In the genomic region with DNA sequence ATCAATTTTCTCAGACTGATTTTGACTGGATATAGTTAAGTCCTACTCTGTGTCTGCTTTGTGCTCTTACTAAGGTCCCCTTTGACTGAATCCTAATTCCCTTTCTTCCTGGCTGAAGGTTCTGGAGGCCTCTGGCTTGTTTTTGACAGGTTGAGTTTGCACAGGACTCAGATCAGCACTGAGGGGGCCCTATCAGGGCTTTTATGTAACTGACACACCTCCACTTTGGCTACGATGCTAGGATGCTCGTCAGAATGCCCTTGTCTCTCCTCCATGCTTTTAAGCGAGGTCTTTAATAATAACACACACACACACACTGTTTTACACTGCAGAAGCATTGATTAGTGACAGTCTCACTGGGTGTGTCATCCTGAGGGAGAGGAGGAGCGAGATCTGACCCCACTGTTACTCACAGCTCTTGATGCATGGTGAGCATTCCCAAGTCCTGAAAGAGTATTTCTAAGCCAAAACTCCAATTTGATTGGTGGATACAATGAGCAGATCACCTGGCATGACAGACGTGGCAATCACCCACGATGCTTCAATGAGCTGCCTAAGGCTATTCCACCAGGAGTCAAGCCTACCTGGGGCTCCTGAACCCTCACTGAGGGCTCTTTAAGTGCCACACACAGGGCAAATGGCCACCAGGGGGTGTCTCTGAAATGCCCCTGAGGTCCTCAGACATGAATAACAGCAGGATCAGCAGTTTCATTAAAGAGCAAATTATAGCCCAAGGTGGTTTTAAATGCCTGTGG, we compare ENCODE assay signal across 8 cellular contexts.
A peak's percentile ranks its signal among the peaks of the same experiment; 100 is the strongest.
DNase-seq lines count a peak whose midpoint lies in the region; ATAC-seq, FAIRE-seq and TF ChIP-seq lines count a peak whose summit lies in the region.
"Had no signal": no experiment of that assay in that cellular context is flagged by ENCODE, and none has a peak within 500 bp of the region (broad histone marks: within the 10 kb centered on the region; RNA-seq: fewer than 3 reads in every experiment).

No MANE protein-coding gene starts in this region.

- TF ChIP-seq POLR2A in GM12892 (IDR thresholded peaks at IDR 0.05; ENCODE audit: low read depth, low read length) (no peak), K562 (conservative IDR thresholded peaks at IDR 0.05) (no peak)

- H2BK120ac ChIP-seq in trophoblast cell (ENCODE audit: insufficient read depth, low read length, poor library complexity): no peak overlapping the region

- no peaks in the 10 kb centered on the region for H3K79me1 ChIP-seq in trophoblast cell (ENCODE audit: low read length)

- H3K4me1 ChIP-seq in K562 (replicated peaks in 1 of 2; ENCODE audit: control insufficient read depth in 2 of 2, insufficient read depth in 2 of 2, low read length in 2 of 2): peaks cover 0 to 3% of the 10 kb centered on the region in 2 experiments; a peak in 2 of 5 replicates
- H3K4me1 ChIP-seq in trophoblast cell (ENCODE audit: control insufficient read depth in 1 of 2, insufficient read depth in 2 of 2, low read length in 2 of 2): peaks cover 4 to 8% of the 10 kb centered on the region in 2 experiments
- H3K4me1 ChIP-seq: SJSA1 had no signal

- no peak overlapping the region for H3K14ac ChIP-seq in trophoblast cell (ENCODE audit: low read length)

- no peak overlapping the region for H4K8ac ChIP-seq in trophoblast cell (ENCODE audit: low read depth, low read length)

- no peaks in the 10 kb centered on the region for H3K36me3 ChIP-seq in K562 (ENCODE audit: control insufficient read depth, insufficient read depth, low read length)
- H3K36me3 ChIP-seq in trophoblast cell (ENCODE audit: control insufficient read depth in 1 of 2, insufficient read depth in 2 of 2, low read length in 2 of 2): no peaks in the 10 kb centered on the region
- H3K36me3 ChIP-seq: SJSA1 had no signal

- FAIRE-seq in GM12892 (lab: Jason Lieb, UNC): peak; percentile 17
- FAIRE-seq in K562 (lab: Jason Lieb, UNC): peak; percentile 69

- peak; percentile 91 for ATAC-seq in K562
- no peak for ATAC-seq in GM18858 (IDR thresholded peaks at IDR 0.05; ENCODE audit: unreplicated experiment)
- ATAC-seq in HG03565 (IDR thresholded peaks at IDR 0.05; ENCODE audit: unreplicated experiment): no peak
- no peak for ATAC-seq in activated CD4-positive, CD25-positive, alpha-beta regulatory T cell treated with anti-CD3 and anti-CD28 coated beads, Interleukin-2, amount 50 U/mL, for 24 hours

- H3K4me2 ChIP-seq in K562 (ENCODE audit: insufficient read depth, low read length) (no peak overlapping the region), trophoblast cell (ENCODE audit: low read length) (no peak overlapping the region)

- intact Hi-C loops in K562 (cut with micrococcal nuclease): no loop called here

- no peak overlapping the region for H3K18ac ChIP-seq in trophoblast cell (ENCODE audit: low read length)

- in situ Hi-C loops in K562 (cut with MboI): no loop called here

- no peak overlapping the region for H2AFZ ChIP-seq in K562 (ENCODE audit: low read depth, low read length)
- no peak overlapping the region for H2AFZ ChIP-seq in trophoblast cell (ENCODE audit: insufficient read depth, low read length, poor library complexity)

- peak; percentile 44 to 57 (median 48); a peak in 4 of 6 replicates for TF ChIP-seq CTCF in K562 (IDR thresholded peaks at IDR 0.05 in 2 of 3, conservative IDR thresholded peaks at IDR 0.05 in 1 of 3; ENCODE audit: insufficient read depth in 2 of 3, low read depth in 1 of 3, low read length in 3 of 3)

- H4K91ac ChIP-seq in trophoblast cell (ENCODE audit: low read depth, low read length): no peak overlapping the region

- BruUV-seq in K562 (replicated peaks; lab: Mats Ljungman, UMichigan): no TSS peak

- CTCF ChIA-PET in K562 (lab: Yijun Ruan, JAX; ENCODE audit: low intra/inter-chr PET ratio): no interaction called here

- no peak overlapping the region for H2BK12ac ChIP-seq in trophoblast cell (ENCODE audit: low read length)

- H3K9me1 ChIP-seq in K562 (ENCODE audit: control insufficient read depth, insufficient read depth, low read length): no peaks in the 10 kb centered on the region

- no peak for TF ChIP-seq EP300 in K562 (IDR thresholded peaks at IDR 0.05; ENCODE audit: low read length)

- TF ChIP-seq RAD21 in K562 (CRISPR knock-in tag; conservative IDR thresholded peaks at IDR 0.05 in 1 of 2, IDR thresholded peaks at IDR 0.05 in 1 of 2): peak; percentile 20 to 53; a peak in 3 of 4 replicates

- H3K4me3 ChIP-seq in K562 (no peak overlapping the region), trophoblast cell (ENCODE audit: low read depth, low read length) (no peak overlapping the region)
- H3K4me3 ChIP-seq: SJSA1 had no signal

- POLR2A ChIA-PET in K562 (lab: Yijun Ruan, JAX): interaction anchor here (0.6 to 0.7 kb wide), 2 partner anchors 12 to 15 kb away, joined by 3 read pairs; no protein-coding TSS in a partner anchor

- H3K23ac ChIP-seq in trophoblast cell (ENCODE audit: low read length): no peak overlapping the region

- no peaks in the 10 kb centered on the region for H4K20me1 ChIP-seq in K562 (replicated peaks; ENCODE audit: control insufficient read depth, insufficient read depth, low read length)

- H4K12ac ChIP-seq in trophoblast cell (ENCODE audit: low read depth, low read length): no peak overlapping the region

- H3K27ac ChIP-seq in K562 (ENCODE audit: extremely low read depth, low read depth, low read length) (no peak overlapping the region), trophoblast cell (ENCODE audit: low read depth, low read length) (no peak overlapping the region)
- H3K27ac ChIP-seq: SJSA1 had no signal

- H3K9me3 ChIP-seq in K562 (replicated peaks; ENCODE audit: control insufficient read depth, insufficient read depth, low read depth, low read length) (no peaks in the 10 kb centered on the region), trophoblast cell (ENCODE audit: insufficient read depth, low read depth, low read length) (no peaks in the 10 kb centered on the region)
- H3K9me3 ChIP-seq: SJSA1 had no signal

- H3K79me2 ChIP-seq in K562 (ENCODE audit: control insufficient read depth, insufficient read depth, low read length) (no peaks in the 10 kb centered on the region), trophoblast cell (ENCODE audit: control insufficient read depth, insufficient read depth, low read length, poor library complexity) (no peaks in the 10 kb centered on the region)

- no peak overlapping the region for H3K4ac ChIP-seq in trophoblast cell (ENCODE audit: low read depth, low read length)

- H3K27me3 ChIP-seq in K562 (ENCODE audit: control insufficient read depth in 2 of 2, insufficient read depth in 2 of 2, low read length in 2 of 2): no peaks in the 10 kb centered on the region
- no peaks in the 10 kb centered on the region for H3K27me3 ChIP-seq in trophoblast cell (ENCODE audit: insufficient read depth, low read length)
- H3K27me3 ChIP-seq: SJSA1 had no signal

- no peak overlapping the region for H2AK5ac ChIP-seq in trophoblast cell (ENCODE audit: low read length)

- no peak overlapping the region for H2BK5ac ChIP-seq in trophoblast cell (ENCODE audit: low read depth, low read length, poor library complexity)

- DNase-seq in GM12892 (ENCODE audit: insufficient read length): no peak
- peak; percentile 76 for DNase-seq in NCI-H146 treated with DMSO at 0.1 percent for 48 hours (lab: John Stamatoyannopoulos, UW; ENCODE audit: unreplicated experiment)
- DNase-seq in K562 (ENCODE audit: extremely low read depth in 1 of 4, low spot score in 3 of 4): peak in 2 of 4 experiments; percentile 18 to 55
- peak; percentile 18 to 30 for DNase-seq in trophoblast cell

- H3K9ac ChIP-seq in K562 (ENCODE audit: insufficient read depth in 1 of 2, low read depth in 2 of 2, low read length in 2 of 2) (no peak overlapping the region), trophoblast cell (ENCODE audit: low read length) (no peak overlapping the region)

- 2% methylated on average over 6 of the region's 6 CpGs for WGBS in K562 (ENCODE audit: insufficient coverage, low coverage, missing lambda C conversion rate)
- WGBS in trophoblast cell (ENCODE audit: extremely low coverage, insufficient coverage, insufficient read length): no CpG with 5 or more reads among the region's 6 CpGs

TF ChIP-seq in K562, 482 proteins besides CTCF, POLR2A, EP300 and RAD21 (continues in another document):
- TF ChIP-seq UBTF (IDR thresholded peaks at IDR 0.05; ENCODE audit: borderline replicate concordance in 1 of 2, low read depth in 2 of 2, low read length in 2 of 2): no peak
- no peak for TF ChIP-seq TCF3 (CRISPR knock-in tag; IDR thresholded peaks at IDR 0.05)
